18 cellular contexts compared by ENCODE assay signal in genomic region chr4:54493862-54494261, GRCh38.
"Had no signal": no experiment of that assay in that cellular context is flagged by ENCODE, and none has a peak within 500 bp of the region (broad histone marks: within the 10 kb centered on the region; RNA-seq: fewer than 3 reads in every experiment).

No MANE protein-coding gene starts in this region.

- H2AFZ ChIP-seq: neural progenitor cell had no signal

- H3K27me3 ChIP-seq: neural progenitor cell, ovary, suprapubic skin had no signal

- H3K4me2 ChIP-seq: neural progenitor cell had no signal

- DNase-seq: activated B cell treated with CpG ODN at 0.5 μM for 24 hours; activated CD4-positive, alpha-beta T cell treated with anti-CD3 and anti-CD28 coated beads for 48 hours; activated CD8-positive, alpha-beta memory T cell treated with anti-CD3 and anti-CD28 coated beads, Interleukin-2, amount 50 U/mL, for 48 hours; activated CD8-positive, alpha-beta T cell treated with anti-CD3 and anti-CD28 coated beads, Interleukin-2, amount 10 ng/mL, durations not matched to agents 7 days and 5 days; activated gamma-delta T cell; activated T-cell treated with anti-CD3 and anti-CD28 coated beads, Interleukin-2, amount 50 U/mL, for 72 hours; cortex of kidney; effector CD4-positive, alpha-beta T cell; head of caudate nucleus; left cardiac atrium; lower lobe of right lung; naive B cell; ovary; stimulated activated naive CD8-positive, alpha-beta T cell treated with anti-CD3 and anti-CD28 coated beads, Interleukin-15, Interleukin-2, amounts not matched to agents 100 U/mL and 50 U/mL, for 24 hours; T-helper 1 cell; T1000 had no signal

- H3K9me3 ChIP-seq: lower lobe of right lung, ovary, suprapubic skin had no signal

- H3K9ac ChIP-seq: neural progenitor cell had no signal

- H3K4me1 ChIP-seq: lower lobe of right lung had no signal

- H3K36me3 ChIP-seq: lower lobe of right lung, neural progenitor cell, ovary, suprapubic skin had no signal

- H3K27ac ChIP-seq: lower lobe of right lung, neural progenitor cell, ovary, suprapubic skin had no signal

- H3K4me3 ChIP-seq: lower lobe of right lung, neural progenitor cell, ovary, suprapubic skin had no signal
